In the genomic region with DNA sequence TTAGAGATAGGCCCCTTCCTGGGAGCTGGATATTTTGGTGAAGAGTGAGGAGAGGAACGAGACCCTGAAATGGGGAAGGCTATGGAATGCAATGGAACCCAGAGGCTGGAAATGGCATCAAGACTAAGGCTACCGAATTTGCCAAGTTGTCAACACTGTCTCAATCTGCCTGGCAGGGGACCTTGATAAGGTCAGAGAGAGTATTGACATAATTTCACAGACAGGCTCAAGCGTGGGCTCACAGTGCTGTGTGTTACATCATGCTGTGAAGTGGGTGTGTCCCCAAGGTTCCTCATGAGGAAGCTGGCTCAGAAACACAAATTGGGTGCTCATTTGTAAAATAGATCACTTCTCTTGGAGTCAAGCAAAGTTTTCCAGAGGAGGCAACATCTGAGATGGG, we compare ENCODE assay signal across 18 cellular contexts. TPM values are rescaled to one million over a fixed set of nuclear protein-coding genes. Genes with fewer than 3 reads are reported as not detected.
DNase-seq lines count a peak whose midpoint lies in the region; ATAC-seq, FAIRE-seq and TF ChIP-seq lines count a peak whose summit lies in the region.
"Had no signal": no experiment of that assay in that cellular context is flagged by ENCODE, and none has a peak within 500 bp of the region (broad histone marks: within the 10 kb centered on the region; RNA-seq: fewer than 3 reads in every experiment).

No MANE protein-coding gene starts in this region.

- in situ Hi-C loops in K562 (cut with MboI) (no loop called here), KBM-7 (cut with MboI; ENCODE audit: low pct_unique_long_range_greater_than_20kb, low sequenced_read_pairs) (no loop called here)

- 0% methylated on average over 3 of the region's 3 CpGs for WGBS in K562 (ENCODE audit: insufficient coverage, low coverage, missing lambda C conversion rate)

- no peak overlapping the region for H3K9ac ChIP-seq in K562 (ENCODE audit: insufficient read depth in 1 of 2, low read depth in 2 of 2, low read length in 2 of 2)

- no peaks in the 10 kb centered on the region for H3K36me3 ChIP-seq in K562 (ENCODE audit: control insufficient read depth, insufficient read depth, low read length)
- H3K36me3 ChIP-seq in mucosa of descending colon (ENCODE audit: low read depth) = no peaks in the 10 kb centered on the region

- H4K20me1 ChIP-seq in K562 (replicated peaks; ENCODE audit: control insufficient read depth, insufficient read depth, low read length) = no peaks in the 10 kb centered on the region

- H3K4me3 ChIP-seq in NB4 (ENCODE audit: low read depth, low read length) = no peak overlapping the region
- no peak overlapping the region for H3K4me3 ChIP-seq in K562
- no peak overlapping the region for H3K4me3 ChIP-seq in mucosa of descending colon
- H3K4me3 ChIP-seq: skin epidermis, testis had no signal

- H3K27ac ChIP-seq in K562 (ENCODE audit: extremely low read depth, low read depth, low read length) = no peak overlapping the region
- H3K27ac ChIP-seq: skin epidermis, testis had no signal

- no TSS peak for BruUV-seq in K562 (replicated peaks; lab: Mats Ljungman, UMichigan)

- POLR2A ChIA-PET in K562 (lab: Yijun Ruan, JAX) = interaction anchor here (0.6 kb wide), 1 partner anchor 27 kb away, joined by 3 read pairs; no protein-coding TSS in a partner anchor

- H3K27me3 ChIP-seq in K562 (ENCODE audit: control insufficient read depth in 2 of 2, insufficient read depth in 2 of 2, low read length in 2 of 2) = peaks cover 3 to 16% of the 10 kb centered on the region in 2 experiments; a peak in 4 of 5 replicates
- H3K27me3 ChIP-seq: testis had no signal

- TF ChIP-seq POLR2A in NB4 (IDR thresholded peaks at IDR 0.05; ENCODE audit: extremely low read depth, insufficient read length) = no peak
- no peak for TF ChIP-seq POLR2A in K562 (conservative IDR thresholded peaks at IDR 0.05)

- FAIRE-seq in K562 (lab: Jason Lieb, UNC) = peak; percentile 51

- no peak for TF ChIP-seq EP300 in K562 (IDR thresholded peaks at IDR 0.05; ENCODE audit: low read length)

- ATAC-seq in K562 = peak; percentile 87
- ATAC-seq in mucosa of descending colon = peak; percentile 22
- ATAC-seq in GM19467 (IDR thresholded peaks at IDR 0.05; ENCODE audit: unreplicated experiment) = no peak
- ATAC-seq: WTC11 had no signal

- peaks cover 0 to 15% of the 10 kb centered on the region in 2 experiments; a peak in 3 of 5 replicates for H3K4me1 ChIP-seq in K562 (replicated peaks in 1 of 2; ENCODE audit: control insufficient read depth in 2 of 2, insufficient read depth in 2 of 2, low read length in 2 of 2)
- no peaks in the 10 kb centered on the region for H3K4me1 ChIP-seq in mucosa of descending colon (ENCODE audit: low read depth)
- H3K4me1 ChIP-seq: testis had no signal

- no peak for TF ChIP-seq RAD21 in K562 (CRISPR knock-in tag; conservative IDR thresholded peaks at IDR 0.05 in 1 of 2, IDR thresholded peaks at IDR 0.05 in 1 of 2)

- no peaks in the 10 kb centered on the region for H3K9me1 ChIP-seq in K562 (ENCODE audit: control insufficient read depth, insufficient read depth, low read length)

- CTCF ChIA-PET in K562 (lab: Yijun Ruan, JAX; ENCODE audit: low intra/inter-chr PET ratio) = no interaction called here

- no peaks in the 10 kb centered on the region for H3K79me2 ChIP-seq in K562 (ENCODE audit: control insufficient read depth, insufficient read depth, low read length)

- no peak for TF ChIP-seq CTCF in NB4 (IDR thresholded peaks at IDR 0.05; ENCODE audit: low read depth, low read length)
- TF ChIP-seq CTCF in K562 (IDR thresholded peaks at IDR 0.05 in 2 of 3, conservative IDR thresholded peaks at IDR 0.05 in 1 of 3; ENCODE audit: insufficient read depth in 2 of 3, low read depth in 1 of 3, low read length in 3 of 3) = no peak
- TF ChIP-seq CTCF in mucosa of descending colon (IDR thresholded peaks at IDR 0.05) = no peak

- DNase-seq in CMK (ENCODE audit: low read depth) (peak; percentile 31), NB4 (ENCODE audit: low read depth) (peak; percentile 73), K562 (ENCODE audit: extremely low read depth in 1 of 4, low spot score in 3 of 4) (peak in 2 of 4 experiments; percentile 13 to 41), mucosa of descending colon (no peak), SW480 (ENCODE audit: low spot score) (no peak), HuH-7 (ENCODE audit: low spot score) (no peak), KBM-7 (no peak)
- DNase-seq: Calu3; midbrain; MM.1S; NCI-H2107; NCI-H69; stimulated activated CD4-positive, alpha-beta T cell treated with anti-CD3 and anti-CD28 coated beads, Interleukin-4, amount 100 ng/mL, for 1 hour; T-helper 1 cell; testis had no signal

- H3K9me3 ChIP-seq in K562 (replicated peaks; ENCODE audit: control insufficient read depth, insufficient read depth, low read depth, low read length) = no peaks in the 10 kb centered on the region
- no peaks in the 10 kb centered on the region for H3K9me3 ChIP-seq in mucosa of descending colon
- H3K9me3 ChIP-seq: testis had no signal

- peak overlapping the region; percentile 29 for H2AFZ ChIP-seq in K562 (ENCODE audit: low read depth, low read length)

- H3K4me2 ChIP-seq in K562 (ENCODE audit: insufficient read depth, low read length) = peak overlapping the region; percentile 30; the same call in 1 of the 2 replicates

- intact Hi-C loops in K562 (cut with micrococcal nuclease) (no loop called here), mucosa of descending colon (cut with DNase I, micrococcal nuclease) (no loop called here)

TF ChIP-seq in K562, 482 proteins besides CTCF, POLR2A, EP300 and RAD21 (continues in another document):
- TF ChIP-seq FOXK2 (conservative IDR thresholded peaks at IDR 0.05 in 1 of 2, IDR thresholded peaks at IDR 0.05 in 1 of 2; ENCODE audit: low read depth in 2 of 2) (peak in 1 of 2 experiments; percentile 16; a peak in 2 of 4 replicates), ATF7 (IDR thresholded peaks at IDR 0.05) (peak; percentile 84), CREM (IDR thresholded peaks at IDR 0.05; ENCODE audit: low read depth) (peak; percentile 57), ZNF175 (CRISPR knock-in tag; IDR thresholded peaks at IDR 0.05; ENCODE audit: low read depth) (0 out of 2 replicates have a peak, but pooled peaks have one; percentile 7), CEBPG (CRISPR knock-in tag; IDR thresholded peaks at IDR 0.05) (peak; percentile 95), CEBPG (tag; conservative IDR thresholded peaks at IDR 0.05 in 1 of 2, IDR thresholded peaks at IDR 0.05 in 1 of 2) (peak; percentile 82 to 93), ZSCAN32 (CRISPR knock-in tag; IDR thresholded peaks at IDR 0.05) (peak; percentile 66; the same call in 1 of the 2 replicates), EGR1 (conservative IDR thresholded peaks at IDR 0.05) (0 out of 2 replicates have a peak, but pooled peaks have one; percentile 30), GABPA (tag; conservative IDR thresholded peaks at IDR 0.05; ENCODE audit: low read depth) (0 out of 2 replicates have a peak, but pooled peaks have one; percentile 24)
- TF ChIP-seq, protein P1, sequence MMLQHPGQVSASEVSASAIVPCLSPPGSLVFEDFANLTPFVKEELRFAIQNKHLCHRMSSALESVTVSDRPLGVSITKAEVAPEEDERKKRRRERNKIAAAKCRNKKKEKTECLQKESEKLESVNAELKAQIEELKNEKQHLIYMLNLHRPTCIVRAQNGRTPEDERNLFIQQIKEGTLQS (IDR thresholded peaks at IDR 0.05) = peak; percentile 84
- TF ChIP-seq, protein P1 (CRISPR knock-in tag; conservative IDR thresholded peaks at IDR 0.05) = no peak

RNA-seq across cellular contexts. Expression of a gene that starts 51.8 kb away (rescaled TPM):
- total RNA-seq in K562 (2011; cell fraction: chromatin; rRNA removed; ENCODE audit: low replicate concordance) = 0.11 and 0.46 TPM in 2 replicates
- under 0.01 TPM in 1 of 2 replicates, not detected in the other for total RNA-seq in K562 (2011; cell fraction: nucleolus; rRNA removed)
- 0.15 TPM in 1 of 2 replicates, not detected in the other for total RNA-seq in K562 (2011; cell fraction: nucleoplasm; rRNA removed)
- total RNA-seq in K562 (2014; rRNA removed) (0.98 and 1.1 TPM in 2 replicates), K562 (2014; rRNA removed; fragmentation: Illumina TruSeq; extraction: Trizol) (2.6 and 2.7 TPM in 2 replicates), K562 (2015; rRNA removed; fragmentation: Illumina TruSeq; extraction: Trizol) (4.9 and 5.6 TPM in 2 replicates), K562 (2021) (2.8 and 4.9 TPM in 2 replicates), mucosa of descending colon (10 to 100 TPM in 1 of 3 donors, 1 to 10 TPM in 2; 2.2 to 18.0 (median 3.5) TPM)
- polyA plus RNA-seq in K562 (2011; rRNA removed) (0.84 and 1.1 TPM in 2 replicates), K562 (2014; fragmentation: Illumina TruSeq; extraction: Trizol) (2.4 and 4.0 TPM in 2 replicates), K562 (2014; fragmentation: Nextera tagmentation; extraction: Ambion mirVana) (1 to 10 TPM; 2.8 to 3.3 TPM), K562 (2014; rRNA removed) (1.3 and 3.0 TPM in 2 replicates)
- polyA plus RNA-seq in K562 (2011; cell fraction: cytosol; rRNA removed) = 0.21 and 0.47 TPM in 2 replicates
- 0.65 and 1.3 TPM in 2 replicates for polyA plus RNA-seq in K562 (2011; cell fraction: nucleus; rRNA removed)
- polyA plus RNA-seq in K562 (2012) = 3.7 and 12.1 TPM in 2 replicates
- 1.2 TPM in 2 replicates for polyA minus RNA-seq in K562 (2011; rRNA and poly(A)+ RNA removed)
- 0.36 TPM in 1 of 2 replicates, not detected in the other for polyA minus RNA-seq in K562 (2011; cell fraction: cytosol; rRNA and poly(A)+ RNA removed)
- polyA minus RNA-seq in K562 (2011; cell fraction: nucleus; rRNA and poly(A)+ RNA removed) = 0.78 and 0.81 TPM in 2 replicates

Comparison
In these comparisons a context has a peak if more than half of its experiments do, and no peak if none do; other contexts are left out.
1. DNase-seq: peak in CMK (single experiment) and NB4 (single experiment); none in mucosa of descending colon (0 of 3), SW480 (single experiment), HuH-7 (single experiment) and KBM-7 (single experiment).